In the genomic region with DNA sequence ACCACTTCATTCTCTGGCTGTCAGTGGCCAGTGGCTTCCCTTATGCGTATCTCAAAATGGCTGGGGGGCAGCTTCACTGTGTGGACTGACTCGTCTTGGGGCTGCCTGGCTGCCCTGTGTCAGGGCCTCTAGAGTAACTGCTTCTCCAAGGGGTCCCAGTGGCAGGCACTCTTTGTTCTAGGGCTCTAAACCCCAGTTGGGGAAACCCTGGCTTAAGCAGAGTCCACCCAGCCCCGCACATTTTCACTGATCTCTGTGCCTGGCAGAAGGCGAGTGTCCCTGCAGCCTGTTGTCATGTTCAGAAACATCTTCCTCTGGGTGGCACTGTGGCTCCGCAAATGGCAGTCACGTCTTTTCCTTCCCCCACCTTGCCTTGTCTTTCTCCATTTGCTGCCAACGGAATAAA, we compare ENCODE assay signal across 8 cellular contexts. TPM values are rescaled to one million over a fixed set of nuclear protein-coding genes. Genes with fewer than 3 reads are reported as not detected.
DNase-seq lines count a peak whose midpoint lies in the region; ATAC-seq and TF ChIP-seq lines count a peak whose summit lies in the region.
"Had no signal": no experiment of that assay in that cellular context is flagged by ENCODE, and none has a peak within 500 bp of the region (broad histone marks: within the 10 kb centered on the region; RNA-seq: fewer than 3 reads in every experiment).

No MANE protein-coding gene starts in this region.

- peak overlapping the region; percentile 34; the same call in 1 of the 2 replicates for H3K4me3 ChIP-seq in MM.1S (ENCODE audit: low read length)

- no peaks in the 10 kb centered on the region for H3K9me3 ChIP-seq in MM.1S (replicated peaks; ENCODE audit: insufficient read depth, low read length)

- no peaks in the 10 kb centered on the region for H3K9me2 ChIP-seq in MM.1S (replicated peaks; ENCODE audit: insufficient read depth, low read length)

- H3F3A ChIP-seq in MM.1S (ENCODE audit: insufficient read depth, low read length): no peaks in the 10 kb centered on the region

- no peaks in the 10 kb centered on the region for H3K36me3 ChIP-seq in MM.1S (replicated peaks; ENCODE audit: insufficient read depth, low read length)

- intact Hi-C loops in sciatic nerve (cut with DNase I): no loop called here

- peak overlapping the region; percentile 42; the same call in 1 of the 2 replicates for H2AFZ ChIP-seq in MM.1S (ENCODE audit: low read length)

- no peaks in the 10 kb centered on the region for H4K20me1 ChIP-seq in MM.1S (ENCODE audit: insufficient read depth, low read length)

- TF ChIP-seq CTCF in MM.1S (IDR thresholded peaks at IDR 0.05; ENCODE audit: low read length): peak; percentile 39

- peak overlapping the region; percentile 55; the same call in 1 of the 2 replicates for H3K27ac ChIP-seq in MM.1S (ENCODE audit: low read length)

- 0 out of 2 replicates have a peak, but pooled peaks cover 6% of the 10 kb centered on the region for H3K4me1 ChIP-seq in MM.1S (ENCODE audit: low read length)

- H3K4me2 ChIP-seq in MM.1S (ENCODE audit: low read depth, low read length): peak overlapping the region; percentile 50; the same call in 1 of the 2 replicates

- ATAC-seq in GM19023 (IDR thresholded peaks at IDR 0.05; ENCODE audit: unreplicated experiment) (peak; percentile 54), sciatic nerve (no peak), HG03469 (IDR thresholded peaks at IDR 0.05; ENCODE audit: unreplicated experiment) (no peak)

- DNase-seq in MM.1S: peak; percentile 67
- peak; percentile 38 for DNase-seq in cerebellum (ENCODE audit: low spot score)
- peak; percentile 50 for DNase-seq in sciatic nerve (ENCODE audit: low spot score)
- no peak for DNase-seq in NCI-H1092 (lab: John Stamatoyannopoulos, UW)
- no peak for DNase-seq in H4 (ENCODE audit: low spot score)
- DNase-seq: naive B cell had no signal

- no peaks in the 10 kb centered on the region for H3K79me2 ChIP-seq in MM.1S (ENCODE audit: low read length)

- peak overlapping the region; percentile 62 for H3K9ac ChIP-seq in MM.1S (ENCODE audit: low read length)

- H3K27me3 ChIP-seq in MM.1S (replicated peaks; ENCODE audit: insufficient read depth, low read length): no peaks in the 10 kb centered on the region

RNA-seq across cellular contexts. Expression of a gene that starts 59.7 kb away (rescaled TPM):
- total RNA-seq in cerebellum (16.3 TPM), sciatic nerve (37.6 TPM)
- 11.7 and 19.0 TPM in 2 replicates for total RNA-seq in H4 (2014; rRNA removed; shearing (Covaris generic))

Comparison
In these comparisons a context has a peak if more than half of its experiments do, and no peak if none do; other contexts are left out.
1. DNase-seq: peak in MM.1S (single experiment), cerebellum (single experiment) and sciatic nerve (single experiment); none in NCI-H1092 (single experiment) and H4 (single experiment).